In the genomic region with DNA sequence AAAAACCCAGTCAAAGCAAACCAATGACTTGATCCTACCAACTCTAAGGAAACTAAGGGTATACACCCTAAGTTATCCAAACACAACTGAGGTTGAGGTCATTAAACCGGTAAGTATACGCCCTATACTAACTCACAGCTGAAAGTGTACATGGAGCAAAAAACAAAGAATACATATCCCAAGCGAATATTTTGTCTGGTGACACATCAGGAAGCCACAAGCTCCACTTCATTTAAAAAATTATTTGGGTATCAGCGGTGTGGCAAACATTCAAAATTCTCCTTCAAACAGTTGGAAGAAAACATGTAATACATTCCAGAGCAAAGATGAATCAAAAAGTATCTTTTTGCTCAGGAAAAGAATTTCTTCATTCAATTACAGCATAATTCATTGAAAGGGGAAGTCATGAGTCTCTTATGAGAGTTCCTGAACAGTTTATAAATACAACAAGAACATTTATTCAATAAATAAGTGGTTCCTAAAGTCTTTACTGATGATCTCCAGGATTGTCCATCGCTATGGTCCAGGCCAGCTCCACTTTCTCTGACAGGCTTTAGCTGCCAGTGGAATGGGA, we compare ENCODE assay signal across 1 cellular context.
TF ChIP-seq lines count a peak whose summit lies in the region.

No MANE protein-coding gene starts in this region.

TF ChIP-seq in GM23338, 12 proteins besides CTCF, POLR2A, EP300 and RAD21:
- TF ChIP-seq, protein P1, sequence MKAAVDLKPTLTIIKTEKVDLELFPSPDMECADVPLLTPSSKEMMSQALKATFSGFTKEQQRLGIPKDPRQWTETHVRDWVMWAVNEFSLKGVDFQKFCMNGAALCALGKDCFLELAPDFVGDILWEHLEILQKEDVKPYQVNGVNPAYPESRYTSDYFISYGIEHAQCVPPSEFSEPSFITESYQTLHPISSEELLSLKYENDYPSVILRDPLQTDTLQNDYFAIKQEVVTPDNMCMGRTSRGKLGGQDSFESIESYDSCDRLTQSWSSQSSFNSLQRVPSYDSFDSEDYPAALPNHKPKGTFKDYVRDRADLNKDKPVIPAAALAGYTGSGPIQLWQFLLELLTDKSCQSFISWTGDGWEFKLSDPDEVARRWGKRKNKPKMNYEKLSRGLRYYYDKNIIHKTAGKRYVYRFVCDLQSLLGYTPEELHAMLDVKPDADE (IDR thresholded peaks at IDR 0.05) = no peak
- TF ChIP-seq CREB1 (CRISPR knock-in tag; IDR thresholded peaks at IDR 0.05; ENCODE audit: low read depth) (no peak), NANOG (IDR thresholded peaks at IDR 0.05; ENCODE audit: borderline replicate concordance) (no peak), POLR2AphosphoS5 (IDR thresholded peaks at IDR 0.05; ENCODE audit: low read depth) (no peak), EZH2phosphoT487 (IDR thresholded peaks at IDR 0.05; ENCODE audit: unreplicated experiment) (no peak), EZH2 (IDR thresholded peaks at IDR 0.05; ENCODE audit: low read depth, unreplicated experiment) (no peak), REST (IDR thresholded peaks at IDR 0.05; ENCODE audit: unreplicated experiment) (no peak), ZNF462 (CRISPR knock-in tag; IDR thresholded peaks at IDR 0.05) (no peak), ZNF331 (CRISPR knock-in tag; IDR thresholded peaks at IDR 0.05; ENCODE audit: low read depth) (no peak), ZNF114 (CRISPR knock-in tag; IDR thresholded peaks at IDR 0.05) (no peak), JUNB (IDR thresholded peaks at IDR 0.05; ENCODE audit: unreplicated experiment) (no peak), STAT1 (IDR thresholded peaks at IDR 0.05; ENCODE audit: unreplicated experiment) (no peak)
